ENCODE assay signal across 11 cellular contexts in genomic region chr6:15359335-15359862, GRCh38.
A peak's percentile ranks its signal among the peaks of the same experiment; 100 is the strongest.
DNase-seq lines count a peak whose midpoint lies in the region; ATAC-seq and TF ChIP-seq lines count a peak whose summit lies in the region.
"Had no signal": no experiment of that assay in that cellular context is flagged by ENCODE, and none has a peak within 500 bp of the region (broad histone marks: within the 10 kb centered on the region; RNA-seq: fewer than 3 reads in every experiment).

No MANE protein-coding gene starts in this region.

- BruUV-seq in Calu3 (replicated peaks; lab: Mats Ljungman, UMichigan), result no TSS peak

- intact Hi-C loops in breast epithelium (cut with DNase I; ENCODE audit: low total_unique reads) (loop anchor here (2.0 kb wide), 1 partner anchor 47 kb away; no protein-coding TSS in a partner anchor), Calu3 (cut with micrococcal nuclease; ENCODE audit: unreplicated experiment) (no loop called here)

- H3K9ac ChIP-seq in neural cell (ENCODE audit: low read length), result no peak overlapping the region

- H3K4me3 Mint-ChIP-seq in Calu3 (ENCODE audit: low read depth, unreplicated experiment), result no peak overlapping the region
- H3K4me3 Mint-ChIP-seq: activated CD8-positive, alpha-beta T cell treated with anti-CD3 and anti-CD28 coated beads, Interleukin-2, amount 10 ng/mL, durations not matched to agents 7 days and 5 days had no signal

- H3K4me1 ChIP-seq in breast epithelium, result no peaks in the 10 kb centered on the region

- H3K9me3 ChIP-seq in neural cell (ENCODE audit: low read length) (no peaks in the 10 kb centered on the region), breast epithelium (no peaks in the 10 kb centered on the region)
- H3K9me3 ChIP-seq: ovary had no signal

- no peaks in the 10 kb centered on the region for H3K27me3 ChIP-seq in neural cell (ENCODE audit: insufficient read depth, low read depth, low read length)
- no peaks in the 10 kb centered on the region for H3K27me3 ChIP-seq in breast epithelium
- H3K27me3 ChIP-seq: hepatocyte, ovary had no signal

- no peaks in the 10 kb centered on the region for H3K9me3 Mint-ChIP-seq in Calu3 (ENCODE audit: low read depth, unreplicated experiment)

- no peak overlapping the region for H3K4me3 ChIP-seq in neural cell (ENCODE audit: low read length)
- H3K4me3 ChIP-seq in breast epithelium, result no peak overlapping the region
- H3K4me3 ChIP-seq: hepatocyte, ovary had no signal

- no peak overlapping the region for H3K4me2 ChIP-seq in neural cell (ENCODE audit: low read length)
- H3K4me2 ChIP-seq: hepatocyte had no signal

- DNase-seq in breast epithelium (ENCODE audit: low spot score in 2 of 2), result no peak
- DNase-seq in HT-29 (ENCODE audit: low spot score), result no peak
- DNase-seq in Calu3, result no peak
- DNase-seq: activated CD8-positive, alpha-beta T cell treated with anti-CD3 and anti-CD28 coated beads, Interleukin-2, amount 10 ng/mL, durations not matched to agents 7 days and 5 days; ovary had no signal

- no peak for TF ChIP-seq POLR2A in breast epithelium (IDR thresholded peaks at IDR 0.05)

- H3K9me2 ChIP-seq in neural cell (ENCODE audit: insufficient read depth, low read length), result no peaks in the 10 kb centered on the region

- H3F3A ChIP-seq in neural cell (ENCODE audit: insufficient read depth, low read length, poor library complexity, severe bottlenecking), result no peaks in the 10 kb centered on the region

- peaks cover 8% of the 10 kb centered on the region for H3K4me1 Mint-ChIP-seq in Calu3 (ENCODE audit: low read depth, unreplicated experiment)

- no peak for TF ChIP-seq EP300 in neural cell (conservative IDR thresholded peaks at IDR 0.05; ENCODE audit: poor library complexity, severe bottlenecking)

- ATAC-seq in GM18867 (IDR thresholded peaks at IDR 0.05; ENCODE audit: unreplicated experiment) (peak; percentile 76), GM21825 (IDR thresholded peaks at IDR 0.05; ENCODE audit: unreplicated experiment) (peak; percentile 39), HG03520 (IDR thresholded peaks at IDR 0.05; ENCODE audit: unreplicated experiment) (peak; percentile 49)
- no peak for ATAC-seq in activated CD4-positive, CD25-positive, alpha-beta regulatory T cell treated with anti-CD3 and anti-CD28 coated beads, Interleukin-2, amount 50 U/mL, for 24 hours

- H3K36me3 ChIP-seq in neural cell (ENCODE audit: insufficient read depth, low read length) (no peaks in the 10 kb centered on the region), breast epithelium (no peaks in the 10 kb centered on the region)
- H3K36me3 ChIP-seq: ovary had no signal

- no peak overlapping the region for H2AFZ ChIP-seq in neural cell (ENCODE audit: low read depth, low read length)
- H2AFZ ChIP-seq: hepatocyte had no signal

- CTCF ChIA-PET in Calu3 (lab: Charles Lee), result no interaction called here

- H3K36me3 Mint-ChIP-seq in Calu3 (ENCODE audit: insufficient read depth, unreplicated experiment), result no peaks in the 10 kb centered on the region

- no peak overlapping the region for H3K27ac Mint-ChIP-seq in Calu3 (ENCODE audit: unreplicated experiment)

- peaks cover 61% of the 10 kb centered on the region for H3K79me2 ChIP-seq in neural cell (replicated peaks; ENCODE audit: insufficient read depth, low read length)

- no peak for TF ChIP-seq CTCF in neural cell (IDR thresholded peaks at IDR 0.05; ENCODE audit: poor library complexity, severe bottlenecking)
- no peak for TF ChIP-seq CTCF in breast epithelium (IDR thresholded peaks at IDR 0.05)
- TF ChIP-seq CTCF in Calu3 (IDR thresholded peaks at IDR 0.05; ENCODE audit: unreplicated experiment), result no peak

- no peaks in the 10 kb centered on the region for H3K27me3 Mint-ChIP-seq in Calu3 (ENCODE audit: unreplicated experiment)

- H4K20me1 ChIP-seq in neural cell (ENCODE audit: insufficient read depth), result no peaks in the 10 kb centered on the region

- H3K27ac ChIP-seq in neural cell (ENCODE audit: low read length), result peak overlapping the region; percentile 18
- no peak overlapping the region for H3K27ac ChIP-seq in breast epithelium
- H3K27ac ChIP-seq: hepatocyte, ovary had no signal

- no peak for TF ChIP-seq RAD21 in neural cell (conservative IDR thresholded peaks at IDR 0.05)

TF ChIP-seq in neural cell, 6 proteins besides CTCF, POLR2A, EP300 and RAD21:
- TF ChIP-seq SMC3 (conservative IDR thresholded peaks at IDR 0.05; ENCODE audit: poor library complexity) (no peak), REST (IDR thresholded peaks at IDR 0.05; ENCODE audit: borderline replicate concordance) (no peak), POLR2AphosphoS5 (IDR thresholded peaks at IDR 0.05) (no peak), TAF1 (IDR thresholded peaks at IDR 0.05; ENCODE audit: low read depth) (no peak), EZH2 (IDR thresholded peaks at IDR 0.05; ENCODE audit: borderline replicate concordance, insufficient read depth, low read length, poor library complexity, severe bottlenecking) (no peak), MXI1 (conservative IDR thresholded peaks at IDR 0.05; ENCODE audit: poor library complexity, severe bottlenecking) (no peak)

Comparison
In these comparisons a context has a peak if more than half of its experiments do, and no peak if none do; other contexts are left out.
1. ATAC-seq: peak in GM18867 (single experiment), GM21825 (single experiment) and HG03520 (single experiment); none in activated CD4-positive, CD25-positive, alpha-beta regulatory T cell treated with anti-CD3 and anti-CD28 coated beads, Interleukin-2, amount 50 U/mL, for 24 hours (0 of 2).